Comparison of ENCODE assay signal across 6 cellular contexts in genomic region chr1:228109962-228110488, GRCh38.
DNase-seq lines count a peak whose midpoint lies in the region; ATAC-seq and TF ChIP-seq lines count a peak whose summit lies in the region.

No MANE protein-coding gene starts in this region.

- H3K27me3 ChIP-seq in RWPE2 (ENCODE audit: insufficient read depth, poor library complexity, severe bottlenecking): no peaks in the 10 kb centered on the region

- H3K27ac ChIP-seq in RWPE2 (ENCODE audit: poor library complexity, severe bottlenecking): peak overlapping the region; percentile 27

- ATAC-seq in RWPE2 (ENCODE audit: low read depth) (peak; percentile 40; the same call in 1 of the 3 replicates), HG02763 (IDR thresholded peaks at IDR 0.05; ENCODE audit: unreplicated experiment) (no peak), GM21381 (IDR thresholded peaks at IDR 0.05; ENCODE audit: unreplicated experiment) (no peak), GM21526 (IDR thresholded peaks at IDR 0.05; ENCODE audit: low FRiP score, unreplicated experiment) (no peak)

- H3K36me3 ChIP-seq in RWPE2 (ENCODE audit: low read depth): no peaks in the 10 kb centered on the region

- H3K4me3 ChIP-seq in GM12875 (ENCODE audit: low read depth, low read length) (peak overlapping the region; percentile 76), RWPE2 (ENCODE audit: severe bottlenecking) (peak overlapping the region; percentile 91)

- DNase-seq in RWPE2 (ENCODE audit: low spot score) (no peak), iris pigment epithelial cell (ENCODE audit: low read depth) (peak; percentile 34)

- no peaks in the 10 kb centered on the region for H3K9me3 ChIP-seq in RWPE2 (ENCODE audit: severe bottlenecking)

- H3K4me1 ChIP-seq in RWPE2 (ENCODE audit: insufficient read depth, poor library complexity, severe bottlenecking): no peaks in the 10 kb centered on the region

- TF ChIP-seq CTCF in GM12875 (IDR thresholded peaks at IDR 0.05; ENCODE audit: borderline replicate concordance, insufficient read depth, low read depth, low read length): no peak
- TF ChIP-seq CTCF in RWPE2 (IDR thresholded peaks at IDR 0.05; ENCODE audit: poor library complexity, severe bottlenecking): no peak
